ENCODE assay signal across 8 cellular contexts in genomic region chr1:33350611-33351280, GRCh38. TPM values are rescaled to one million over a fixed set of nuclear protein-coding genes. Genes with fewer than 3 reads are reported as not detected.
DNase-seq lines count a peak whose midpoint lies in the region; ATAC-seq and TF ChIP-seq lines count a peak whose summit lies in the region.

No MANE protein-coding gene starts in this region.

- peak overlapping the region; percentile 80 for H3K27ac ChIP-seq in PC-3 (ENCODE audit: low read length)
- peak overlapping the region; percentile 81 to 88 for H3K27ac ChIP-seq in prostate gland

- TF ChIP-seq CTCF in GM12864 (IDR thresholded peaks at IDR 0.05; ENCODE audit: low read depth, low read length, missing control alignments) (no peak), PC-3 (conservative IDR thresholded peaks at IDR 0.05; ENCODE audit: low read depth, low read length) (no peak), epithelial cell of esophagus (IDR thresholded peaks at IDR 0.05; ENCODE audit: insufficient read depth, low read depth, low read length, missing control alignments) (no peak), prostate gland (IDR thresholded peaks at IDR 0.05) (no peak)

- 39% methylated on average over 6 of the region's 6 CpGs for WGBS in prostate gland

- BruUV-seq in PC-3 (replicated peaks; lab: Mats Ljungman, UMichigan), result no TSS peak

- H3K9me3 ChIP-seq in PC-3 (ENCODE audit: low read length) (no peaks in the 10 kb centered on the region), prostate gland (no peaks in the 10 kb centered on the region)

- peaks cover 22% of the 10 kb centered on the region for H4K20me1 ChIP-seq in PC-3 (ENCODE audit: low read length)

- H3K36me3 ChIP-seq in PC-3 (ENCODE audit: low read depth, low read length), result peaks cover 26% of the 10 kb centered on the region
- no peaks in the 10 kb centered on the region for H3K36me3 ChIP-seq in prostate gland

- no peaks in the 10 kb centered on the region for H3K9me2 ChIP-seq in PC-3 (replicated peaks; ENCODE audit: low read length)

- H3K27me3 ChIP-seq in PC-3 (ENCODE audit: low read length) (no peaks in the 10 kb centered on the region), prostate gland (replicated peaks; ENCODE audit: insufficient read depth) (no peaks in the 10 kb centered on the region)

- peak overlapping the region; percentile 97 for H3K4me2 ChIP-seq in PC-3 (ENCODE audit: low read length)

- TF ChIP-seq POLR2A in prostate gland (IDR thresholded peaks at IDR 0.05), result no peak

- ATAC-seq in PC-3 (peak; percentile 1; the same call in 1 of the 2 replicates), HG02678 (IDR thresholded peaks at IDR 0.05; ENCODE audit: unreplicated experiment) (no peak)

- peaks cover 60% of the 10 kb centered on the region for H3K79me2 ChIP-seq in PC-3 (ENCODE audit: low read length)

- CTCF ChIA-PET in PC-3 (lab: Charles Lee), result no interaction called here

- H3K4me1 ChIP-seq in PC-3 (ENCODE audit: insufficient read depth, low read length) (peaks cover 42% of the 10 kb centered on the region), prostate gland (replicated peaks) (peaks cover 9% of the 10 kb centered on the region)

- H2AFZ ChIP-seq in PC-3 (ENCODE audit: low read length), result peak overlapping the region; percentile 83

- intact Hi-C loops in PC-3 (cut with micrococcal nuclease), result loop anchor here (1.0 kb wide), 1 partner anchor 223 kb away; no protein-coding TSS in a partner anchor
- intact Hi-C loops in prostate gland (cut with DNase I), result no loop called here

- peak overlapping the region; percentile 88 for H3K9ac ChIP-seq in PC-3 (ENCODE audit: low read length)

- DNase-seq in GM12864 (ENCODE audit: low read depth) (no peak), PC-3 (peak; percentile 22), epithelial cell of esophagus (ENCODE audit: low read depth) (no peak), prostate gland (ENCODE audit: low spot score) (no peak), NCI-H345 (lab: John Stamatoyannopoulos, UW) (no peak), DMS114 treated with DMSO at 0.1 percent for 48 hours (lab: John Stamatoyannopoulos, UW; ENCODE audit: unreplicated experiment) (no peak), NOMO-1 (lab: John Stamatoyannopoulos, UW; ENCODE audit: unreplicated experiment in 2 of 2) (no peak)

- peak overlapping the region; percentile 80 for H3K4me3 ChIP-seq in GM12864 (ENCODE audit: low read depth, low read length)
- H3K4me3 ChIP-seq in PC-3 (ENCODE audit: low read length), result peak overlapping the region; percentile 73
- peak overlapping the region; percentile 67 for H3K4me3 ChIP-seq in epithelial cell of esophagus (ENCODE audit: low read length)
- peak overlapping the region; percentile 56 to 96 for H3K4me3 ChIP-seq in prostate gland

- peaks cover 4% of the 10 kb centered on the region for H3F3A ChIP-seq in PC-3 (ENCODE audit: low read length, unreplicated experiment)

- POLR2A ChIA-PET in PC-3 (lab: Charles Lee; ENCODE audit: unreplicated experiment), result no interaction called here

RNA-seq across cellular contexts. Expression of gene A3GALT2, which starts 29.8 kb away (rescaled TPM):
- total RNA-seq in PC-3 (2014; rRNA removed) (0.58 TPM in 1 of 2 replicates, not detected in the other), prostate gland (under 1 TPM in 1 of 2 donors, not detected in 1; 0.46 TPM)
